ENCODE assay signal across 12 cellular contexts in genomic region chr6:153503810-153504209, GRCh38.
DNase-seq lines count a peak whose midpoint lies in the region; ATAC-seq and TF ChIP-seq lines count a peak whose summit lies in the region.
"Had no signal": no experiment of that assay in that cellular context is flagged by ENCODE, and none has a peak within 500 bp of the region (broad histone marks: within the 10 kb centered on the region; RNA-seq: fewer than 3 reads in every experiment).

No MANE protein-coding gene starts in this region.

- no peaks in the 10 kb centered on the region for H3K9me3 Mint-ChIP-seq in osteocyte (ENCODE audit: unreplicated experiment)
- H3K9me3 Mint-ChIP-seq in naive thymus-derived CD4-positive, alpha-beta T cell: peaks cover 0 to 3% (median 0%) of the 10 kb centered on the region in 11 donors
- no peaks in the 10 kb centered on the region for H3K9me3 Mint-ChIP-seq in activated naive CD8-positive, alpha-beta T cell treated with anti-CD3 and anti-CD28 coated beads for 36 hours

- no peak overlapping the region for H3K27ac Mint-ChIP-seq in osteocyte (ENCODE audit: unreplicated experiment)
- no peak overlapping the region for H3K27ac Mint-ChIP-seq in naive thymus-derived CD4-positive, alpha-beta T cell
- H3K27ac Mint-ChIP-seq in activated naive CD8-positive, alpha-beta T cell treated with anti-CD3 and anti-CD28 coated beads for 36 hours: no peak overlapping the region
- H3K27ac Mint-ChIP-seq: B cell, T-helper 17 cell had no signal

- no peaks in the 10 kb centered on the region for H3K27me3 ChIP-seq in naive thymus-derived CD4-positive, alpha-beta T cell (ENCODE audit: control insufficient read depth in 2 of 2, insufficient read depth in 2 of 2, low read length in 2 of 2)
- H3K27me3 ChIP-seq: neutrophil had no signal

- H3K27ac ChIP-seq in naive thymus-derived CD4-positive, alpha-beta T cell (ENCODE audit: low read depth, low read length): no peak overlapping the region
- H3K27ac ChIP-seq: neutrophil had no signal

- H3K4me1 ChIP-seq in naive thymus-derived CD4-positive, alpha-beta T cell (ENCODE audit: control insufficient read depth in 2 of 2, insufficient read depth in 2 of 2, low read length in 2 of 2): no peaks in the 10 kb centered on the region

- H3K9me3 ChIP-seq in naive thymus-derived CD4-positive, alpha-beta T cell (ENCODE audit: control insufficient read depth in 2 of 3, low read length in 3 of 3): no peaks in the 10 kb centered on the region
- H3K9me3 ChIP-seq: neutrophil had no signal

- intact Hi-C loops in naive thymus-derived CD4-positive, alpha-beta T cell (cut with micrococcal nuclease): no loop called here

- H3K27me3 Mint-ChIP-seq in osteocyte (ENCODE audit: unreplicated experiment): no peaks in the 10 kb centered on the region
- H3K27me3 Mint-ChIP-seq in naive thymus-derived CD4-positive, alpha-beta T cell: peaks cover 0 to 3% (median 0%) of the 10 kb centered on the region in 5 donors
- no peaks in the 10 kb centered on the region for H3K27me3 Mint-ChIP-seq in activated naive CD8-positive, alpha-beta T cell treated with anti-CD3 and anti-CD28 coated beads for 36 hours
- H3K27me3 Mint-ChIP-seq: B cell, T-helper 17 cell had no signal

- POLR2A ChIA-PET in naive thymus-derived CD4-positive, alpha-beta T cell (lab: Charles Lee): no interaction called here

- no peak overlapping the region for H3K4me3 ChIP-seq in naive thymus-derived CD4-positive, alpha-beta T cell (ENCODE audit: low read length)

- CTCF ChIA-PET in naive thymus-derived CD4-positive, alpha-beta T cell (lab: Charles Lee): no interaction called here

- TF ChIP-seq CTCF in osteocyte (IDR thresholded peaks at IDR 0.05): peak; percentile 21

- no peak overlapping the region for H3K4me3 Mint-ChIP-seq in osteocyte (ENCODE audit: unreplicated experiment)
- H3K4me3 Mint-ChIP-seq in naive thymus-derived CD4-positive, alpha-beta T cell: no peak overlapping the region
- no peak overlapping the region for H3K4me3 Mint-ChIP-seq in activated naive CD8-positive, alpha-beta T cell treated with anti-CD3 and anti-CD28 coated beads for 36 hours
- H3K4me3 Mint-ChIP-seq: B cell, T-helper 17 cell had no signal

- DNase-seq in SIG-M5 treated with dmso at 0.1 percent for 504 hours (lab: John Stamatoyannopoulos, UW; ENCODE audit: unreplicated experiment) (peak; percentile 3), SIG-M5 (lab: John Stamatoyannopoulos, UW) (no peak), SW 1271 (lab: John Stamatoyannopoulos, UW) (peak; percentile 3 to 28), osteocyte (ENCODE audit: extremely low spot score, unreplicated experiment) (no peak), NCI-H748 (lab: John Stamatoyannopoulos, UW; ENCODE audit: unreplicated experiment) (no peak)
- no peak for DNase-seq in naive thymus-derived CD4-positive, alpha-beta T cell
- no peak for DNase-seq in activated naive CD8-positive, alpha-beta T cell treated with anti-CD3 and anti-CD28 coated beads for 36 hours
- DNase-seq: stimulated activated naive CD8-positive, alpha-beta T cell treated with anti-CD3 and anti-CD28 coated beads, Interleukin-15, Interleukin-2, amounts not matched to agents 100 U/mL and 50 U/mL, for 24 hours; T-helper 17 cell had no signal

- no peaks in the 10 kb centered on the region for H3K36me3 Mint-ChIP-seq in osteocyte (ENCODE audit: unreplicated experiment)
- no peaks in the 10 kb centered on the region for H3K36me3 Mint-ChIP-seq in naive thymus-derived CD4-positive, alpha-beta T cell
- no peaks in the 10 kb centered on the region for H3K36me3 Mint-ChIP-seq in activated naive CD8-positive, alpha-beta T cell treated with anti-CD3 and anti-CD28 coated beads for 36 hours

- peaks cover 5% of the 10 kb centered on the region for H3K4me1 Mint-ChIP-seq in osteocyte (ENCODE audit: unreplicated experiment)
- H3K4me1 Mint-ChIP-seq in naive thymus-derived CD4-positive, alpha-beta T cell: no peaks in the 10 kb centered on the region
- no peaks in the 10 kb centered on the region for H3K4me1 Mint-ChIP-seq in activated naive CD8-positive, alpha-beta T cell treated with anti-CD3 and anti-CD28 coated beads for 36 hours
- H3K4me1 Mint-ChIP-seq: B cell, T-helper 17 cell had no signal

- ATAC-seq in HG02798 (IDR thresholded peaks at IDR 0.05; ENCODE audit: poor library complexity, unreplicated experiment): peak; percentile 41
- ATAC-seq in naive thymus-derived CD4-positive, alpha-beta T cell: no peak
- ATAC-seq: stimulated activated naive CD8-positive, alpha-beta T cell treated with anti-CD3 and anti-CD28 coated beads, Interleukin-15, Interleukin-2, amounts not matched to agents 100 U/mL and 50 U/mL, for 24 hours; T-helper 17 cell had no signal

- H3K36me3 ChIP-seq in naive thymus-derived CD4-positive, alpha-beta T cell (ENCODE audit: control insufficient read depth in 2 of 3, insufficient read depth in 3 of 3, low read length in 3 of 3): no peaks in the 10 kb centered on the region
- H3K36me3 ChIP-seq: neutrophil had no signal

Comparison
In these comparisons a context has a peak if more than half of its experiments do, and no peak if none do; other contexts are left out.
1. DNase-seq: peak in SIG-M5 treated with dmso at 0.1 percent for 504 hours (single experiment) and SW 1271 (2 of 2); none in SIG-M5 (single experiment), osteocyte (single experiment), NCI-H748 (single experiment), naive thymus-derived CD4-positive, alpha-beta T cell (0 of 9) and activated naive CD8-positive, alpha-beta T cell treated with anti-CD3 and anti-CD28 coated beads for 36 hours (single experiment).